In the genomic region with DNA sequence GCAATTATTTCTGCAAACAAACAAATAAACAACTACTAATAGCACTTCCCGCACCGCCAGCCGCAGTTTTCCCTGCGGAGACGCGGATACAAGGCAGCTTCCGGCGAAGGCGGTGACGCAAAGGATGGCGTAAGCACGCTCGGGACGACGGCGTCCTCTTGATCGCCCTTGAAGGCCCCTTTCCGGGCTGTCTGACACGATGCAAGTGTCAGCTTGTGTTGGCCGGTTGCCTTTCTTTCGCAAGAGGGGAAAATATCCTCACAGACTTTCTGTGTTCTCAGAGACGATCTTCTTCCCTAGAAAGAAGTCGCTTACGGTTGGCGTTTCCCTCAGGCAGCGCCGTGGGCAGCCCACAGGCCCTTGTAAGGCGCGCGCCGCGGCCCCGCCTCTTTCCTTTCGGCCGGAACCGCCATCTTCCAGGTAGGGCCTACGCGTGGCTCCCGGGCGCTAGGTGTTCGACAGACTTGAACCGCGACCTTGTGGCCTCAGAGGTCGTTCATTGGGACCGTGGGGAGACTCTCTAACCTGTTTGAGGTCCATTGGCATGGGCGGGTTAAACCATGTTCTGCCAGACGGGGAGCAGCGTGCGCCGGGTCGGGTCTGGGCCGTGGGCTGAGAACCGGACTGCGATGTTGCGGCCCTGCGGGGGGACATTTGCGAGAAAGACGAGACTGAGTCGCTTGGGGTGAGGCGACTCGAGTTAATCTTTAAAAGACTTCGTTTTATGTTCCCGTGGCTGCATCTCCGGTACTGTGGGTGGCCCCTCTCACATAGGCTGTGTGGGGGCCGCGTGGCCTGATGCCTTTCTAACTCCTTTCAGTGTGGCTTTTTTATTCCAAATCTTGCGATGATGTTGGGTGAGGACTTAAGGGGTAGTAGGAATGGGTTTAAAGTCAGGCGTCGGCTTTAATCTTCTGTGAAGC, we compare ENCODE assay signal across 8 cellular contexts. TPM values are rescaled to one million over a fixed set of nuclear protein-coding genes. Genes with fewer than 3 reads are reported as not detected.
DNase-seq lines count a peak whose midpoint lies in the region; ATAC-seq, FAIRE-seq and TF ChIP-seq lines count a peak whose summit lies in the region.

RPL21 (plus strand) TSS at position 393 of the 923 bp plus-strand sequence. CDS start 2,219 bp downstream, outside the sequence.

- TSS peak; percentile 62 for BruUV-seq in Calu3 (replicated peaks; lab: Mats Ljungman, UMichigan)
- BruUV-seq in endothelial cell of umbilical vein (replicated peaks; lab: Mats Ljungman, UMichigan): TSS peak; percentile 51

- no peak for TF ChIP-seq CTCF in Calu3 (IDR thresholded peaks at IDR 0.05; ENCODE audit: unreplicated experiment)
- no peak for TF ChIP-seq CTCF in OCI-LY3 (IDR thresholded peaks at IDR 0.05; ENCODE audit: low read depth, low read length)
- TF ChIP-seq CTCF in endothelial cell of umbilical vein (IDR thresholded peaks at IDR 0.05; ENCODE audit: extremely low read depth in 1 of 2, insufficient read depth in 1 of 2, low read depth in 1 of 2, low read length in 2 of 2): no peak

- H3K9me3 ChIP-seq in HUES6 (ENCODE audit: control insufficient read depth, insufficient read depth, low read depth, low read length) (no peaks in the 10 kb centered on the region), OCI-LY3 (ENCODE audit: insufficient read depth, low read length) (no peaks in the 10 kb centered on the region), endothelial cell of umbilical vein (replicated peaks; ENCODE audit: control insufficient read depth, insufficient read depth, low read length) (no peaks in the 10 kb centered on the region)

- peaks cover 52% of the 10 kb centered on the region for H3K36me3 Mint-ChIP-seq in Calu3 (ENCODE audit: insufficient read depth, unreplicated experiment)

- H3K27me3 Mint-ChIP-seq in Calu3 (ENCODE audit: unreplicated experiment): no peaks in the 10 kb centered on the region

- H3K4me1 Mint-ChIP-seq in Calu3 (ENCODE audit: low read depth, unreplicated experiment): peaks cover 6% of the 10 kb centered on the region

- dilution Hi-C loops in endothelial cell of umbilical vein (cut with MboI; ENCODE audit: extremely low pct_ligation_motif_present, low sequenced_read_pairs): no loop called here

- H3K9ac ChIP-seq in HUES6 (ENCODE audit: low read length) (peak within 1 kb of the TSS; percentile 99), OCI-LY3 (ENCODE audit: low read length) (peak within 1 kb of the TSS; percentile 96), endothelial cell of umbilical vein (replicated peaks; ENCODE audit: extremely low read depth, insufficient read depth, low read length) (peak within 1 kb of the TSS; percentile 99)

- DNase-seq in Calu3 (peak; percentile 84), activated T-cell treated with anti-CD3 and anti-CD28 coated beads for 1 hour (ENCODE audit: low read depth) (peak; percentile 90), endothelial cell of umbilical vein (ENCODE audit: low read depth, low spot score) (peak; percentile 98), midbrain (lab: John Stamatoyannopoulos, UW) (peak; percentile 98)
- DNase-seq in stimulated activated CD8-positive, alpha-beta memory T cell treated with anti-CD3 and anti-CD28 coated beads, Interleukin-2, amount 100 ng/mL, for 1 hour (ENCODE audit: low read depth in 2 of 2): peak; percentile 78 to 82

- peaks cover 18% of the 10 kb centered on the region for H3K4me1 ChIP-seq in HUES6 (ENCODE audit: control insufficient read depth, insufficient read depth, low read length)
- H3K4me1 ChIP-seq in OCI-LY3 (ENCODE audit: low read length): peaks cover 25% of the 10 kb centered on the region
- H3K4me1 ChIP-seq in endothelial cell of umbilical vein (ENCODE audit: control insufficient read depth, extremely low read depth, insufficient read depth, low read length): peaks cover 19% of the 10 kb centered on the region

- H3K4me3 Mint-ChIP-seq in Calu3 (ENCODE audit: low read depth, unreplicated experiment): peak within 1 kb of the TSS; percentile 77

- peak; percentile 90 for ATAC-seq in GM21423 (IDR thresholded peaks at IDR 0.05; ENCODE audit: unreplicated experiment)

- H3K4me2 ChIP-seq in OCI-LY3 (ENCODE audit: low read length) (peak within 1 kb of the TSS; percentile 98), endothelial cell of umbilical vein (ENCODE audit: insufficient read depth, low read length) (peak within 1 kb of the TSS; percentile 99)

- H3K4me3 ChIP-seq in HUES6 (ENCODE audit: low read depth, low read length) (peak within 1 kb of the TSS; percentile 93), OCI-LY3 (ENCODE audit: low read length) (peak within 1 kb of the TSS; percentile 94), endothelial cell of umbilical vein (replicated peaks in 1 of 3; ENCODE audit: insufficient read depth in 1 of 3, low read depth in 1 of 3, low read length in 3 of 3) (peak within 1 kb of the TSS; percentile 70 to 100 (median 96))

- peak within 1 kb of the TSS; percentile 57 for H2AFZ ChIP-seq in OCI-LY3 (ENCODE audit: low read depth, low read length)
- H2AFZ ChIP-seq in endothelial cell of umbilical vein (ENCODE audit: low read depth, low read length): peak within 1 kb of the TSS; percentile 46

- TF ChIP-seq POLR2A in endothelial cell of umbilical vein (IDR thresholded peaks at IDR 0.05; ENCODE audit: low read depth, low read length): peak; percentile 92

- peak; percentile 87 for FAIRE-seq in endothelial cell of umbilical vein (lab: Jason Lieb, UNC)

- H3K9me1 ChIP-seq in endothelial cell of umbilical vein (replicated peaks; ENCODE audit: control insufficient read depth, extremely low read depth, insufficient read depth, low read length): no peaks in the 10 kb centered on the region

- H3K9me3 Mint-ChIP-seq in Calu3 (ENCODE audit: low read depth, unreplicated experiment): no peaks in the 10 kb centered on the region

- H3K27ac ChIP-seq in HUES6 (ENCODE audit: low read depth, low read length) (peak within 1 kb of the TSS; percentile 98), OCI-LY3 (ENCODE audit: low read length) (peak within 1 kb of the TSS; percentile 77), endothelial cell of umbilical vein (ENCODE audit: insufficient read depth, low read depth, low read length) (peak within 1 kb of the TSS; percentile 94)

- H3K27me3 ChIP-seq in HUES6 (ENCODE audit: control insufficient read depth, insufficient read depth, low read length) (no peaks in the 10 kb centered on the region), OCI-LY3 (ENCODE audit: low read depth, low read length) (no peaks in the 10 kb centered on the region), endothelial cell of umbilical vein (ENCODE audit: control insufficient read depth in 2 of 2, insufficient read depth in 2 of 2, low read length in 2 of 2) (no peaks in the 10 kb centered on the region)

- H3K79me2 ChIP-seq in OCI-LY3 (ENCODE audit: low read length): peaks cover 68% of the 10 kb centered on the region
- H3K79me2 ChIP-seq in endothelial cell of umbilical vein (ENCODE audit: control insufficient read depth, insufficient read depth, low read length): peaks cover 42% of the 10 kb centered on the region

- POLR2A ChIA-PET in endothelial cell of umbilical vein (lab: Charles Lee): interaction anchor here (0.6 kb wide), 1 partner anchor 19 kb away, joined by 3 read pairs; the partner anchor contains the start of gene RASL11A

- H3K36me3 ChIP-seq in HUES6 (ENCODE audit: control insufficient read depth, insufficient read depth, low read length) (peaks cover 43% of the 10 kb centered on the region), OCI-LY3 (replicated peaks; ENCODE audit: low read depth, low read length) (peaks cover 41% of the 10 kb centered on the region), endothelial cell of umbilical vein (ENCODE audit: control insufficient read depth in 2 of 2, extremely low read depth in 1 of 2, insufficient read depth in 2 of 2, low read length in 2 of 2) (peaks cover 2 to 6% of the 10 kb centered on the region in 2 experiments)

- CTCF ChIA-PET in Calu3 (lab: Charles Lee): interaction anchor here (0.6 to 1.1 kb wide), 2 partner anchors 56 to 185 kb away, joined by 3 to 4 read pairs; no protein-coding TSS in a partner anchor
- CTCF ChIA-PET in endothelial cell of umbilical vein (lab: Charles Lee): interaction anchor here (1.0 to 1.1 kb wide), 2 partner anchors 19 to 79 kb away, joined by 3 to 4 read pairs; partner anchors contain the start of gene RASL11A

- intact Hi-C loops in Calu3 (cut with micrococcal nuclease; ENCODE audit: unreplicated experiment): loop anchor here (2.0 kb wide), 1 partner anchor 79 kb away; no protein-coding TSS in a partner anchor
- intact Hi-C loops in endothelial cell of umbilical vein (cut with micrococcal nuclease): loop anchor here (1.0 kb wide), 3 partner anchors 19 to 80 kb away; partner anchors contain the start of genes RASL11A and USP12

- H4K20me1 ChIP-seq in OCI-LY3 (ENCODE audit: insufficient read depth, low read length) (peaks cover 31% of the 10 kb centered on the region), endothelial cell of umbilical vein (replicated peaks; ENCODE audit: control insufficient read depth, extremely low read depth, insufficient read depth, low read length) (peaks cover 2% of the 10 kb centered on the region)

- peak within 1 kb of the TSS; percentile 96 for H3K27ac Mint-ChIP-seq in Calu3 (ENCODE audit: unreplicated experiment)

TF ChIP-seq in endothelial cell of umbilical vein, 7 proteins besides CTCF, POLR2A, EP300 and RAD21:
- TF ChIP-seq MYC (IDR thresholded peaks at IDR 0.05; ENCODE audit: low read depth, low read length) (peak; percentile 80), GATA2 (IDR thresholded peaks at IDR 0.05; ENCODE audit: insufficient read depth, insufficient read length, low read depth, low read length) (no peak), MAX (IDR thresholded peaks at IDR 0.05; ENCODE audit: insufficient read depth, insufficient read length) (peak; percentile 76), FOS (IDR thresholded peaks at IDR 0.05; ENCODE audit: borderline replicate concordance, insufficient read depth, low read length) (no peak), JUN (IDR thresholded peaks at IDR 0.05; ENCODE audit: borderline replicate concordance, insufficient read depth, insufficient read length, low read depth) (no peak), POLR2AphosphoS5 (IDR thresholded peaks at IDR 0.05; ENCODE audit: insufficient read depth, low read depth, low read length) (peak; percentile 90), EZH2 (IDR thresholded peaks at IDR 0.05; ENCODE audit: borderline replicate concordance, low read depth, low read length, severe bottlenecking) (no peak)

RNA-seq across cellular contexts. Expression of gene RPL21, which starts in this region (rescaled TPM):
- total RNA-seq in Calu3 (2022) (379 and 434 TPM in 2 replicates), endothelial cell of umbilical vein (871 and 890 TPM in 2 replicates)
- polyA plus RNA-seq in endothelial cell of umbilical vein: 310 and 585 TPM in 2 replicates
- 907 and 1,246 TPM in 2 replicates for polyA plus RNA-seq in endothelial cell of umbilical vein (2011; cell fraction: cytosol; rRNA removed)
- 296 and 362 TPM in 2 replicates for polyA plus RNA-seq in endothelial cell of umbilical vein (2011; cell fraction: nucleus; rRNA removed)
- 1,750 and 1,844 TPM in 2 replicates for polyA plus RNA-seq in endothelial cell of umbilical vein (2012)
- polyA minus RNA-seq in endothelial cell of umbilical vein: 104 TPM in 2 replicates
- 222 TPM for polyA minus RNA-seq in endothelial cell of umbilical vein (2011; cell fraction: cytosol; rRNA and poly(A)+ RNA removed)
- polyA minus RNA-seq in endothelial cell of umbilical vein (2011; cell fraction: nucleus; rRNA and poly(A)+ RNA removed): 122 and 134 TPM in 2 replicates

Comparison
In these comparisons a context has a peak if more than half of its experiments do, and no peak if none do; other contexts are left out.
1. Peak in every context shown above with its lines: DNase-seq, ATAC-seq, H3K4me3 ChIP-seq and H3K27ac ChIP-seq.